ENCODE assay signal across 19 cellular contexts in the genomic region with DNA sequence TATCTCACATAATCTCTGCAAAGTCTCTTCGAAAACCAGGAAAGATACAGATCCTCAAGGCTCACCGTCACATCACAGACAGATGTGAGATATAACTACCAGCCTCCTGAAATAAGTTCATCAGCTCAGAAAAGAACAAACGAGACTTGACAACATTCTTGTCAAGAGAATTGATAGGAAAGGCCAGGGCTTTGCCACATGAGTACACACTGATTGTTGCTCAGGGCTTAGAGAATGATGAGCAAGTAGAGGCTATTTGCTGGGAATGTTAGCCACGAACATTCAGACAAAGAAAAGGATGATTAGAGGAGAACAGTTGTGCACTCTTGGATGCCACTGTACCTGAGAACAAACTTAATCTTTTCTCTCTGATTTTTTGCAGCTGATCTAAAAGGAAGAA.
DNase-seq lines count a peak whose midpoint lies in the region; FAIRE-seq and TF ChIP-seq lines count a peak whose summit lies in the region.
"Had no signal": no experiment of that assay in that cellular context is flagged by ENCODE, and none has a peak within 500 bp of the region (broad histone marks: within the 10 kb centered on the region; RNA-seq: fewer than 3 reads in every experiment).

No MANE protein-coding gene starts in this region.

- peak; percentile 20 for DNase-seq in NCI-H82 (lab: John Stamatoyannopoulos, UW)
- DNase-seq in NCI-H82 treated with DMSO at 0.1 percent for 48 hours (lab: John Stamatoyannopoulos, UW; ENCODE audit: unreplicated experiment) = no peak
- peak; percentile 54 for DNase-seq in retina
- no peak for DNase-seq in NCI-H2196 (lab: John Stamatoyannopoulos, UW; ENCODE audit: unreplicated experiment)
- no peak for DNase-seq in GM12891 (ENCODE audit: insufficient read length, low spot score)
- DNase-seq: CD4-positive, alpha-beta T cell; CD8-positive, alpha-beta memory T cell; DMS53; DMS79 treated with DMSO at 0.1 percent for 48 hours; GF-D8; GOT3; HCEC 1CT had no signal

- no peaks in the 10 kb centered on the region for H3K9me3 ChIP-seq in ectodermal cell (ENCODE audit: control insufficient read depth, low read length)
- H3K9me3 ChIP-seq: BLaER1 had no signal

- H3K4me3 ChIP-seq in ectodermal cell (ENCODE audit: insufficient read depth, low read depth, low read length) = no peak overlapping the region
- H3K4me3 ChIP-seq: BLaER1 had no signal

- no peak for TF ChIP-seq POLR2A in GM12891 (IDR thresholded peaks at IDR 0.05; ENCODE audit: low read depth, low read length)

- whole genome bisulfite sequencing in ectodermal cell, 2 experiments = 64 to 72% methylated on average over 4 of the region's 4 CpGs

- H3K27me3 ChIP-seq in ectodermal cell (ENCODE audit: control insufficient read depth, insufficient read depth, low read length, poor library complexity, severe bottlenecking) = no peaks in the 10 kb centered on the region
- H3K27me3 ChIP-seq: BLaER1 had no signal

- FAIRE-seq in GM12891 (lab: Jason Lieb, UNC) = no peak
- FAIRE-seq: A204.1, GM12892, H54 had no signal

- H3K27ac ChIP-seq in ectodermal cell (ENCODE audit: insufficient read depth, low read depth, low read length, poor library complexity, severe bottlenecking) = peak overlapping the region; percentile 41
- H3K27ac ChIP-seq: 22Rv1, BLaER1, C4-2B had no signal

- no peaks in the 10 kb centered on the region for H3K36me3 ChIP-seq in ectodermal cell (ENCODE audit: control insufficient read depth, insufficient read depth, low read length)
- H3K36me3 ChIP-seq: BLaER1 had no signal

- peaks cover 6% of the 10 kb centered on the region for H3K4me1 ChIP-seq in ectodermal cell (ENCODE audit: control insufficient read depth, insufficient read depth, low read length)
- H3K4me1 ChIP-seq: BLaER1 had no signal

TF ChIP-seq in GM12891, 5 proteins besides CTCF, POLR2A, EP300 and RAD21:
- no peak for TF ChIP-seq POLR2AphosphoS5 (IDR thresholded peaks at IDR 0.05; ENCODE audit: low read depth, low read length)

Comparison
In these comparisons a context has a peak if more than half of its experiments do, and no peak if none do; other contexts are left out.
1. DNase-seq: peak in NCI-H82 (single experiment) and retina (single experiment); none in NCI-H82 treated with DMSO at 0.1 percent for 48 hours (single experiment), NCI-H2196 (single experiment) and GM12891 (single experiment).